14 cellular contexts compared by ENCODE assay signal in the genomic region with DNA sequence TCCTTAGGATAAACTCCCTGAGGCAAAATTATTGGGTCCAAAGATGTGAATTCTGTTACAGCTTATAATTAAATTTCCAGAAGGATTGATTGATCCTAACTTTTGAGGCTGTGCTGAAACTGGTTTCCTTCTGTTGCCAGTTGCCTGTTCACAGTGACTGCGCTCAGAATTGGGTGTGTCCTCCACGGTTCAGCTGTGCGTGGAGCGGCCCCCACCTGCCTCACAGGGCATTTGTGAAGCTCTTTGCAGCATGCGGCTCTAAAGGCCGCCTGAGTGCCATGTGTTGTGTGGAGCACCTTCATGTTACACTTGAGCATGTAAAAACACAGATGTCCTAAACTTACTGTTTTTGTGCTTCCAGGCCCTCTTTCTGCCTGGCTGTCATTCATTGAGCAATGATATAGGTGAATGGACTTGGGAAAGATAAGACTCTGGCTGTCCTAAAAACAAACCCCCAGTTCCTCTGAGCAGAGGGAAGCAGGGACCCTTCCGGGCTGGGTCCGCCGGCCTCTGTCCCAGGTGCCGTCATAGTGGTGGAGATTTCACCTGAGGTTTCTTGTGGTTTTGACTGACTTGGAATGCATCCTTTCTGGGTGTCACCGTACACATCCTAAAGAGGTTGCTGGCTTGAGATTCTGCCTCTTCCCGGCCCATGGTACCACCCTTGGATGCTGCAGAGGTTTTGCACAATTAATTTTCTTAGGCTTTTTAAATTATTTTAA.
DNase-seq lines count a peak whose midpoint lies in the region; TF ChIP-seq lines count a peak whose summit lies in the region.
"Had no signal": no experiment of that assay in that cellular context is flagged by ENCODE, and none has a peak within 500 bp of the region (broad histone marks: within the 10 kb centered on the region; RNA-seq: fewer than 3 reads in every experiment).

No MANE protein-coding gene starts in this region.

- no peak for TF ChIP-seq POLR2A in thyroid gland (IDR thresholded peaks at IDR 0.05)

- peaks cover 15 to 58% of the 10 kb centered on the region in 2 donors for H3K4me1 ChIP-seq in thyroid gland

- no peaks in the 10 kb centered on the region for H3K9me3 ChIP-seq in KOPT-K1 (ENCODE audit: insufficient read depth, low read length, poor library complexity, severe bottlenecking)
- no peaks in the 10 kb centered on the region for H3K9me3 ChIP-seq in thyroid gland

- no peaks in the 10 kb centered on the region for H3K27me3 ChIP-seq in thyroid gland

- H3K36me3 ChIP-seq in KOPT-K1 (ENCODE audit: insufficient read depth, low read length) = peaks cover 47% of the 10 kb centered on the region
- no peaks in the 10 kb centered on the region for H3K36me3 ChIP-seq in thyroid gland

- H3K4me3 ChIP-seq in thyroid gland (replicated peaks in 1 of 3) = no peak overlapping the region

- 55 to 58% methylated on average over 12 of the region's 12 CpGs for WGBS in thyroid gland, 2 donors

- H3K27ac ChIP-seq in KOPT-K1 (ENCODE audit: low read depth, low read length, poor library complexity, severe bottlenecking) (peak overlapping the region; percentile 13), thyroid gland (peak overlapping the region in 2 of 3 donors; percentile 7 to 31)
- H3K27ac ChIP-seq: C4-2B, HL-60 had no signal

- no peak for TF ChIP-seq CTCF in thyroid gland (IDR thresholded peaks at IDR 0.05)

- peak; percentile 49 for DNase-seq in activated CD8-positive, alpha-beta memory T cell treated with anti-CD3 and anti-CD28 coated beads for 24 hours
- DNase-seq in activated CD8-positive, alpha-beta memory T cell treated with anti-CD3 and anti-CD28 coated beads, Interleukin-2, amount 50 U/mL, for 4 hours = no peak
- DNase-seq in islet precursor cell (peak; percentile 37), thyroid gland (peak; percentile 91 to 92)
- no peak for DNase-seq in stimulated activated CD8-positive, alpha-beta memory T cell treated with anti-CD3 and anti-CD28 coated beads, Interleukin-4, amount 100 ng/mL, for 48 hours
- no peak for DNase-seq in activated T-cell treated with anti-CD3 and anti-CD28 coated beads, Interleukin-2, amount 50 U/mL, for 1 hour
- DNase-seq: EL, NCI-H2029 treated with DMSO at 0.1 percent for 48 hours, NCI-H226, NCI-H82, PC-3 had no signal

- intact Hi-C loops in thyroid gland (cut with DNase I) = loop anchor here (5.0 kb wide), 1 partner anchor 175 kb away; a partner anchor contains a TSS

Comparison
In these comparisons a context has a peak if more than half of its experiments do, and no peak if none do; other contexts are left out.
1. DNase-seq: peak in activated CD8-positive, alpha-beta memory T cell treated with anti-CD3 and anti-CD28 coated beads for 24 hours (single experiment), islet precursor cell (single experiment) and thyroid gland (2 of 2); none in activated CD8-positive, alpha-beta memory T cell treated with anti-CD3 and anti-CD28 coated beads, Interleukin-2, amount 50 U/mL, for 4 hours (single experiment), stimulated activated CD8-positive, alpha-beta memory T cell treated with anti-CD3 and anti-CD28 coated beads, Interleukin-4, amount 100 ng/mL, for 48 hours (single experiment) and activated T-cell treated with anti-CD3 and anti-CD28 coated beads, Interleukin-2, amount 50 U/mL, for 1 hour (single experiment).